In the genomic region with DNA sequence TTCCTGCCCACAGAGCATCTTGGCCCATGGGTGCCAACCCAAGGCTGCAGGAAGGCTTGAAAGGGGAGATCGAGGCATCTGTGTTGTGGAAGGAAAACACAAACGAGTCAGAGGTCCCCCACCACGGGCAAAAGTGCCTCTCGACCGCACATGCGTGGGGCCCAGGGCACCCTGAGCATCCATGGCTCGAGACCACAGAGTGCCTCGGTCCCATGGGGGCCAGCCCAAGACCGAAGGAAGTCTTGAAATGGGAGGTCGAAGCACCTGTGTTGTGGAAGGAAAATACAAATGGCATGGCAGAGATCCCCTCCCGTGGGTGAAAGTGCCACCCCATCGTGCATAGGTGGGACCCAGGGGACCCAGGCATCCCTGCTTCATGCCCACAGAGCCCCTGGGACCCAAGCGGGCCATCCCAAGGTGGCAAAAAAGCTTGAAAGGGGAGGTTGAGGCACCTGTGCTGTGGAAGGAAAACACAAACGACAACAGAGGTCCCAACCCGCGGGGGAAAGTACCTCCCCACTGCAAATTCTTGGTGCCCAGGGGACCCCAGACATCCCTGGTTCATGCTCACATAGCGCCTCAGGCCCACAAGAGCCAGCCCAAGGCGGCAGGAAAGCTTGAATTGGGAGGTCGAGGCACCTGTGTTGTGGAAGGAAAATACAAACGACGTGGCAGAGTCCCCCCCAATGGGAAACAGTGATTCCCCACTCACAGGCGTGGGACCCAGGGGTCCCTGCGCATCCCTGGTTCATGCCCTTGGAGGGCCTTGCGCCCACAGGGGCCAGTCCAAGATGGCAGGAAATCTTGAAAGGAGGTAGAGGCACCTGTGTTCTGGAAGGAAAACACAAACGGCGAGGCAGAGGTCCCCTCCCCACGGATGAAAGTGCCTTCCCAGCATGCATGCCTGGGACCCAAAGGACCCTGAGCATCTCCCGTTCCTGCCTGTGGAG, we compare ENCODE assay signal across 13 cellular contexts.
DNase-seq lines count a peak whose midpoint lies in the region; ATAC-seq and TF ChIP-seq lines count a peak whose summit lies in the region.
"Had no signal": no experiment of that assay in that cellular context is flagged by ENCODE, and none has a peak within 500 bp of the region (broad histone marks: within the 10 kb centered on the region; RNA-seq: fewer than 3 reads in every experiment).

No MANE protein-coding gene starts in this region.

- no peak for TF ChIP-seq POLR2A in erythroblast (IDR thresholded peaks at IDR 0.05; ENCODE audit: low read length)

- H3K4me1 ChIP-seq in aorta (ENCODE audit: control insufficient read depth in 1 of 2, insufficient read depth in 2 of 2, low read length in 2 of 2) = no peaks in the 10 kb centered on the region
- H3K4me1 ChIP-seq: SJSA1 had no signal

- peaks cover 3% of the 10 kb centered on the region for H3K9me3 ChIP-seq in aorta (ENCODE audit: control insufficient read depth, low read length)

- no peak overlapping the region for H3K4me3 ChIP-seq in aorta (ENCODE audit: low read length in 2 of 2)
- H3K4me3 ChIP-seq: SJSA1 had no signal

- ATAC-seq in aorta (ENCODE audit: low FRiP score) (no peak), HG03095 (IDR thresholded peaks at IDR 0.05; ENCODE audit: unreplicated experiment) (no peak)
- ATAC-seq: stimulated activated memory B cell treated with anti-CD40 and anti-IgM and Interleukin-4, amounts not matched to agents 10 μg/mL and 1 μg/mL and 100 μg/mL, for 72 hours had no signal

- WGBS in aorta, 2 donors = 62 to 65% methylated on average over 28 of the region's 28 CpGs

- no peaks in the 10 kb centered on the region for H3K27me3 ChIP-seq in aorta (ENCODE audit: control insufficient read depth in 1 of 2, insufficient read depth in 2 of 2, low read length in 1 of 2)
- H3K27me3 ChIP-seq: SJSA1 had no signal

- H3K27ac ChIP-seq in aorta (ENCODE audit: low read depth in 1 of 2, low read length in 2 of 2) = no peak overlapping the region
- H3K27ac ChIP-seq: SJSA1, VCaP had no signal

- intact Hi-C loops in aorta (cut with DNase I) = no loop called here

- peak; percentile 0 for DNase-seq in stimulated activated CD4-positive, alpha-beta T cell treated with anti-CD3 and anti-CD28 coated beads, Interleukin-4, amount 100 ng/mL, for 1 hour
- no peak for DNase-seq in stimulated activated CD4-positive, alpha-beta T cell treated with anti-CD3 and anti-CD28 coated beads, Interleukin-2, amount 100 ng/mL, for 48 hours
- peak; percentile 0 for DNase-seq in effector CD4-positive, alpha-beta T cell
- DNase-seq in mucosa of gallbladder (ENCODE audit: low spot score) (peak; percentile 2), aorta (peak; percentile 36 to 38), middle frontal gyrus (ENCODE audit: extremely low spot score, low spot score) (no peak), erythroblast (lab: John Stamatoyannopoulos, UW) (no peak)
- DNase-seq: NCI-H1417 treated with DMSO at 0.1 percent for 48 hours, NCI-H82 had no signal

- no peaks in the 10 kb centered on the region for H3K36me3 ChIP-seq in aorta (ENCODE audit: control insufficient read depth in 1 of 2, insufficient read depth in 2 of 2, low read length in 1 of 2)
- H3K36me3 ChIP-seq: SJSA1 had no signal

Comparison
In these comparisons a context has a peak if more than half of its experiments do, and no peak if none do; other contexts are left out.
1. DNase-seq: peak in stimulated activated CD4-positive, alpha-beta T cell treated with anti-CD3 and anti-CD28 coated beads, Interleukin-4, amount 100 ng/mL, for 1 hour (single experiment), effector CD4-positive, alpha-beta T cell (single experiment), mucosa of gallbladder (single experiment) and aorta (2 of 2); none in stimulated activated CD4-positive, alpha-beta T cell treated with anti-CD3 and anti-CD28 coated beads, Interleukin-2, amount 100 ng/mL, for 48 hours (0 of 2), middle frontal gyrus (single experiment) and erythroblast (0 of 2).